25 cellular contexts compared by ENCODE assay signal in the genomic region with DNA sequence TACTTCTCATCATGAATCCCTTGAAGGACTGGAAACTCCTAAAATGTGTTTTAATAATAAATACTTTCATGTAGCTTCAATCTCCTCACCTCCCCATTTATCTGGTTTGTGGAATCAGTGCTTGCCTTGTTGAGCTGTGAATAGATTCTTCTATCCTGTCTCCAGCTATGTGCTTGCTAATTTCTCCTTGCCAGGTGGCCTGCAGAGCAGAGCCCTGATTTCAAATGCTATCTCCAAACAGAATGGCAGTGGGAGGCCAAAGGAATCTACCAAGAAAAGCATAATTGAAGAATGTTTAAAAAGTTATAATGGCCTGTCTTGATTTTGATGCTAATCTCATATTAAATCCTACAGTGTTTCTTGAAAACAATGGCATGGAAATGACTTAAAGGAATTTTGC.
"Had no signal": no experiment of that assay in that cellular context is flagged by ENCODE, and none has a peak within 500 bp of the region (broad histone marks: within the 10 kb centered on the region; RNA-seq: fewer than 3 reads in every experiment).

No MANE protein-coding gene starts in this region.

- ATAC-seq: heart right ventricle; mucosa of descending colon; naive thymus-derived CD4-positive, alpha-beta T cell; natural killer cell treated with Interleukin-12 subunit alpha and Interleukin-12 subunit beta and Interleukin-15 and Interleukin-18, amount 100 ng/mL, for 72 hours; pancreas; right lobe of liver; stimulated activated naive B cell treated with anti-CD40 and anti-IgM and Interleukin-4, amounts not matched to agents 10 μg/mL and 1 μg/mL and 100 μg/mL, for 72 hours; stimulated activated naive CD8-positive, alpha-beta T cell treated with anti-CD3 and anti-CD28 coated beads, Interleukin-15, Interleukin-2, amounts not matched to agents 100 U/mL and 50 U/mL, for 24 hours; upper lobe of right lung had no signal

- H3K9me3 ChIP-seq: heart right ventricle, left ventricle myocardium inferior, mucosa of descending colon, pancreas, right atrium auricular region, right lobe of liver, suprapubic skin, thoracic aorta, tibial artery, upper lobe of right lung had no signal

- H3K27ac ChIP-seq: heart right ventricle, hepatocyte, left ventricle myocardium inferior, pancreas, right atrium auricular region, right lobe of liver, suprapubic skin, thoracic aorta, tibial artery, upper lobe of right lung had no signal

- H3K27ac Mint-ChIP-seq: naive thymus-derived CD4-positive, alpha-beta T cell; natural killer cell treated with Interleukin-12 subunit alpha and Interleukin-12 subunit beta and Interleukin-15 and Interleukin-18, amount 100 ng/mL, for 72 hours; stimulated activated naive B cell treated with anti-CD40 and anti-IgM and Interleukin-4, amounts not matched to agents 10 μg/mL and 1 μg/mL and 100 μg/mL, for 72 hours had no signal

- H3K27me3 Mint-ChIP-seq: naive thymus-derived CD4-positive, alpha-beta T cell; natural killer cell treated with Interleukin-12 subunit alpha and Interleukin-12 subunit beta and Interleukin-15 and Interleukin-18, amount 100 ng/mL, for 72 hours; stimulated activated naive B cell treated with anti-CD40 and anti-IgM and Interleukin-4, amounts not matched to agents 10 μg/mL and 1 μg/mL and 100 μg/mL, for 72 hours had no signal

- DNase-seq: heart right ventricle; islet precursor cell; left ventricle myocardium inferior; midbrain; mucosa of descending colon; naive thymus-derived CD4-positive, alpha-beta T cell; nucleus accumbens; pancreas; right lobe of liver; stimulated activated CD4-positive, alpha-beta T cell treated with anti-CD3 and anti-CD28 coated beads, Interleukin-1b, Interleukin-23, amount 100 ng/mL, for 48 hours; stimulated activated CD4-positive, alpha-beta T cell treated with anti-CD3 and anti-CD28 coated beads, Interleukin-2, amount 100 ng/mL, for 48 hours; stimulated activated CD4-positive, alpha-beta T cell treated with anti-CD3 and anti-CD28 coated beads, Interleukin-4, amount 100 ng/mL, for 4 hours; stimulated activated CD8-positive, alpha-beta memory T cell treated with anti-CD3 and anti-CD28 coated beads, Interleukin-4, amount 100 ng/mL, for 48 hours; stimulated activated naive B cell treated with anti-CD40 and anti-IgM and Interleukin-4, amounts not matched to agents 10 μg/mL and 1 μg/mL and 100 μg/mL, for 72 hours; stimulated activated naive CD8-positive, alpha-beta T cell treated with anti-CD3 and anti-CD28 coated beads, Interleukin-15, Interleukin-2, amounts not matched to agents 100 U/mL and 50 U/mL, for 24 hours; tibial artery; trophoblast cell; upper lobe of right lung had no signal

- H3K36me3 Mint-ChIP-seq: naive thymus-derived CD4-positive, alpha-beta T cell; natural killer cell treated with Interleukin-12 subunit alpha and Interleukin-12 subunit beta and Interleukin-15 and Interleukin-18, amount 100 ng/mL, for 72 hours; stimulated activated naive B cell treated with anti-CD40 and anti-IgM and Interleukin-4, amounts not matched to agents 10 μg/mL and 1 μg/mL and 100 μg/mL, for 72 hours had no signal

- H3K4me1 ChIP-seq: left ventricle myocardium inferior, pancreas, right atrium auricular region, right lobe of liver, suprapubic skin, upper lobe of right lung had no signal

- H3K9me3 Mint-ChIP-seq: naive thymus-derived CD4-positive, alpha-beta T cell; natural killer cell treated with Interleukin-12 subunit alpha and Interleukin-12 subunit beta and Interleukin-15 and Interleukin-18, amount 100 ng/mL, for 72 hours had no signal

- H3K4me3 ChIP-seq: heart right ventricle, hepatocyte, left ventricle myocardium inferior, lung, mucosa of descending colon, pancreas, right atrium auricular region, right lobe of liver, smooth muscle cell, suprapubic skin, thoracic aorta, tibial artery, upper lobe of right lung had no signal

- H3K4me3 Mint-ChIP-seq: naive thymus-derived CD4-positive, alpha-beta T cell; natural killer cell treated with Interleukin-12 subunit alpha and Interleukin-12 subunit beta and Interleukin-15 and Interleukin-18, amount 100 ng/mL, for 72 hours; stimulated activated naive B cell treated with anti-CD40 and anti-IgM and Interleukin-4, amounts not matched to agents 10 μg/mL and 1 μg/mL and 100 μg/mL, for 72 hours had no signal

- H3K27me3 ChIP-seq: heart right ventricle, hepatocyte, pancreas, right atrium auricular region, right lobe of liver, suprapubic skin, tibial artery, upper lobe of right lung had no signal

- H3K4me1 Mint-ChIP-seq: naive thymus-derived CD4-positive, alpha-beta T cell; stimulated activated naive B cell treated with anti-CD40 and anti-IgM and Interleukin-4, amounts not matched to agents 10 μg/mL and 1 μg/mL and 100 μg/mL, for 72 hours had no signal

- H3K36me3 ChIP-seq: heart right ventricle, left ventricle myocardium inferior, pancreas, right atrium auricular region, right lobe of liver, suprapubic skin, thoracic aorta, tibial artery, upper lobe of right lung had no signal
